ENCODE assay signal across 1 cellular context in genomic region chr5:140564196-140565023, GRCh38.
A peak's percentile ranks its signal among the peaks of the same experiment; 100 is the strongest.
TF ChIP-seq lines count a peak whose summit lies in the region.

Gene APBB3, minus strand, starts transcription at chr5:140564598. Its CDS starts 353 bp downstream, at chr5:140564245.
Gene SLC35A4, plus strand, starts transcription at chr5:140564828. Its CDS starts 2,342 bp downstream, at chr5:140567170.

TF ChIP-seq in K562, 482 proteins besides CTCF, POLR2A, EP300 and RAD21 (continued from another document and continues in another):
- TF ChIP-seq, protein P1, sequence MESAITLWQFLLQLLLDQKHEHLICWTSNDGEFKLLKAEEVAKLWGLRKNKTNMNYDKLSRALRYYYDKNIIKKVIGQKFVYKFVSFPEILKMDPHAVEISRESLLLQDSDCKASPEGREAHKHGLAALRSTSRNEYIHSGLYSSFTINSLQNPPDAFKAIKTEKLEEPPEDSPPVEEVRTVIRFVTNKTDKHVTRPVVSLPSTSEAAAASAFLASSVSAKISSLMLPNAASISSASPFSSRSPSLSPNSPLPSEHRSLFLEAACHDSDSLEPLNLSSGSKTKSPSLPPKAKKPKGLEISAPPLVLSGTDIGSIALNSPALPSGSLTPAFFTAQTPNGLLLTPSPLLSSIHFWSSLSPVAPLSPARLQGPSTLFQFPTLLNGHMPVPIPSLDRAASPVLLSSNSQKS (CRISPR knock-in tag; IDR thresholded peaks at IDR 0.05): no peak
- TF ChIP-seq NCOA6 (IDR thresholded peaks at IDR 0.05) (peak; percentile 88), PTBP1 (IDR thresholded peaks at IDR 0.05; ENCODE audit: low read depth, low read length) (no peak), XRCC3 (IDR thresholded peaks at IDR 0.05) (no peak), FOXK1 (CRISPR knock-in tag; IDR thresholded peaks at IDR 0.05; ENCODE audit: borderline replicate concordance) (no peak), IRF1 (CRISPR knock-in tag; IDR thresholded peaks at IDR 0.05; ENCODE audit: borderline replicate concordance) (no peak), FOS (IDR thresholded peaks at IDR 0.05; ENCODE audit: extremely low read depth, insufficient read length) (no peak), PPARD (CRISPR knock-in tag; IDR thresholded peaks at IDR 0.05) (no peak), HMG20B (CRISPR knock-in tag; IDR thresholded peaks at IDR 0.05) (no peak), ZC3H8 (IDR thresholded peaks at IDR 0.05) (no peak), SRF (CRISPR knock-in tag; IDR thresholded peaks at IDR 0.05) (peak in 1 of 2 experiments; percentile 90; a peak in 2 of 4 replicates), HNRNPH1 (optimal IDR thresholded peaks at IDR 0.05; ENCODE audit: low read depth, low read length) (no peak), ZNF57 (CRISPR knock-in tag; IDR thresholded peaks at IDR 0.05) (no peak), SRSF1 (IDR thresholded peaks at IDR 0.05; ENCODE audit: low read depth, low read length) (no peak), ZFP1 (CRISPR knock-in tag; IDR thresholded peaks at IDR 0.05) (no peak), ZNF584 (CRISPR knock-in tag; IDR thresholded peaks at IDR 0.05; ENCODE audit: low read depth) (no peak; the same call in 1 of the 2 replicates), HINFP (tag; conservative IDR thresholded peaks at IDR 0.05; ENCODE audit: low read depth) (no peak), PYGO2 (tag; IDR thresholded peaks at IDR 0.05) (no peak), RBM15 (IDR thresholded peaks at IDR 0.05; ENCODE audit: insufficient read depth, low read length) (no peak), MCM5 (IDR thresholded peaks at IDR 0.05; ENCODE audit: low read depth) (no peak), PHB2 (IDR thresholded peaks at IDR 0.05; ENCODE audit: low read depth) (no peak), EP400 (IDR thresholded peaks at IDR 0.05) (peak; percentile 98), ZNF780A (CRISPR knock-in tag; IDR thresholded peaks at IDR 0.05) (no peak), SMC3 (conservative IDR thresholded peaks at IDR 0.05; ENCODE audit: insufficient read depth, low read depth, low read length) (0 out of 2 replicates have a peak, but pooled peaks have one; percentile 17), NEUROD1 (IDR thresholded peaks at IDR 0.05; ENCODE audit: borderline replicate concordance, low read depth, low read length, partially characterized antibody) (peak; percentile 28), SP2 (IDR thresholded peaks at IDR 0.05; ENCODE audit: extremely low read depth, low read depth, low read length, poor library complexity, severe bottlenecking) (no peak), KAT8 (IDR thresholded peaks at IDR 0.05; ENCODE audit: low read depth) (no peak), SLC30A9 (CRISPR knock-in tag; IDR thresholded peaks at IDR 0.05) (no peak), E2F4 (CRISPR knock-in tag; IDR thresholded peaks at IDR 0.05; ENCODE audit: low read depth) (peak; percentile 61; the same call in 1 of the 2 replicates), MBD1 (CRISPR knock-in tag; IDR thresholded peaks at IDR 0.05) (no peak), ELF2 (CRISPR knock-in tag; IDR thresholded peaks at IDR 0.05) (no peak), ZKSCAN8 (CRISPR knock-in tag; IDR thresholded peaks at IDR 0.05) (no peak; the same call in 1 of the 2 replicates), TEAD4 (IDR thresholded peaks at IDR 0.05; ENCODE audit: low read length) (peak; percentile 41), TEAD4 (CRISPR knock-in tag; IDR thresholded peaks at IDR 0.05; ENCODE audit: borderline replicate concordance) (no peak), SMAD1 (IDR thresholded peaks at IDR 0.05; ENCODE audit: low read depth, low read length, partially characterized antibody) (no peak), HNRNPK (IDR thresholded peaks at IDR 0.05; ENCODE audit: low read depth, low read length, poor library complexity, severe bottlenecking) (peak; percentile 30), CBX2 (IDR thresholded peaks at IDR 0.05; ENCODE audit: insufficient read depth, low read length, poor library complexity, severe bottlenecking) (no peak), GATA2 (CRISPR knock-in tag; IDR thresholded peaks at IDR 0.05) (no peak), CBX1 (IDR thresholded peaks at IDR 0.05; ENCODE audit: low read depth) (peak; percentile 24; the same call in 1 of the 2 replicates), MED1 (CRISPR knock-in tag; IDR thresholded peaks at IDR 0.05; ENCODE audit: borderline replicate concordance) (no peak), HCFC1 (IDR thresholded peaks at IDR 0.05; ENCODE audit: low read depth, low read length) (peak; percentile 83), TAF9B (IDR thresholded peaks at IDR 0.05; ENCODE audit: partially characterized antibody) (peak; percentile 95), PTTG1 (tag; IDR thresholded peaks at IDR 0.05; ENCODE audit: low read depth) (no peak), ZNF253 (CRISPR knock-in tag; conservative IDR thresholded peaks at IDR 0.05) (no peak), FOXP1 (CRISPR knock-in tag; IDR thresholded peaks at IDR 0.05) (no peak), PCBP2 (IDR thresholded peaks at IDR 0.05; ENCODE audit: low read depth, low read length, poor library complexity, severe bottlenecking) (no peak), ZKSCAN1 (IDR thresholded peaks at IDR 0.05; ENCODE audit: low read depth, low read length) (0 out of 2 replicates have a peak, but pooled peaks have one; percentile 79), SREBF1 (IDR thresholded peaks at IDR 0.05; ENCODE audit: borderline replicate concordance, low read depth, low read length) (no peak), ZSCAN32 (CRISPR knock-in tag; IDR thresholded peaks at IDR 0.05) (no peak), NCOA4 (IDR thresholded peaks at IDR 0.05; ENCODE audit: partially characterized antibody) (no peak), SNIP1 (IDR thresholded peaks at IDR 0.05; ENCODE audit: low read depth) (no peak), PRMT5 (CRISPR knock-in tag; IDR thresholded peaks at IDR 0.05) (no peak), DNMT1 (IDR thresholded peaks at IDR 0.05) (no peak), PURB (CRISPR knock-in tag; IDR thresholded peaks at IDR 0.05; ENCODE audit: low read depth) (no peak), CCAR2 (IDR thresholded peaks at IDR 0.05; ENCODE audit: low read depth, low read length) (no peak), OTX1 (CRISPR knock-in tag; IDR thresholded peaks at IDR 0.05) (0 out of 2 replicates have a peak, but pooled peaks have one; percentile 26), EGR1 (conservative IDR thresholded peaks at IDR 0.05) (peak; percentile 75), GTF2E2 (tag; IDR thresholded peaks at IDR 0.05) (peak; percentile 78), PHTF2 (CRISPR knock-in tag; IDR thresholded peaks at IDR 0.05) (no peak)
- TF ChIP-seq, protein P2, sequence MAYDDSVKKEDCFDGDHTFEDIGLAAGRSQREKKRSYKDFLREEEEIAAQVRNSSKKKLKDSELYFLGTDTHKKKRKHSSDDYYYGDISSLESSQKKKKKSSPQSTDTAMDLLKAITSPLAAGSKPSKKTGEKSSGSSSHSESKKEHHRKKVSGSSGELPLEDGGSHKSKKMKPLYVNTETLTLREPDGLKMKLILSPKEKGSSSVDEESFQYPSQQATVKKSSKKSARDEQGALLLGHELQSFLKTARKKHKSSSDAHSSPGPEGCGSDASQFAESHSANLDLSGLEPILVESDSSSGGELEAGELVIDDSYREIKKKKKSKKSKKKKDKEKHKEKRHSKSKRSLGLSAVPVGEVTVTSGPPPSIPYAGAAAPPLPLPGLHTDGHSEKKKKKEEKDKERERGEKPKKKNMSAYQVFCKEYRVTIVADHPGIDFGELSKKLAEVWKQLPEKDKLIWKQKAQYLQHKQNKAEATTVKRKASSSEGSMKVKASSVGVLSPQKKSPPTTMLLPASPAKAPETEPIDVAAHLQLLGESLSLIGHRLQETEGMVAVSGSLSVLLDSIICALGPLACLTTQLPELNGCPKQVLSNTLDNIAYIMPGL (CRISPR knock-in tag; IDR thresholded peaks at IDR 0.05): no peak
- TF ChIP-seq, protein P3, sequence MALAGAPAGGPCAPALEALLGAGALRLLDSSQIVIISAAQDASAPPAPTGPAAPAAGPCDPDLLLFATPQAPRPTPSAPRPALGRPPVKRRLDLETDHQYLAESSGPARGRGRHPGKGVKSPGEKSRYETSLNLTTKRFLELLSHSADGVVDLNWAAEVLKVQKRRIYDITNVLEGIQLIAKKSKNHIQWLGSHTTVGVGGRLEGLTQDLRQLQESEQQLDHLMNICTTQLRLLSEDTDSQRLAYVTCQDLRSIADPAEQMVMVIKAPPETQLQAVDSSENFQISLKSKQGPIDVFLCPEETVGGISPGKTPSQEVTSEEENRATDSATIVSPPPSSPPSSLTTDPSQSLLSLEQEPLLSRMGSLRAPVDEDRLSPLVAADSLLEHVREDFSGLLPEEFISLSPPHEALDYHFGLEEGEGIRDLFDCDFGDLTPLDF (CRISPR knock-in tag; IDR thresholded peaks at IDR 0.05): no peak
- TF ChIP-seq, protein P4, sequence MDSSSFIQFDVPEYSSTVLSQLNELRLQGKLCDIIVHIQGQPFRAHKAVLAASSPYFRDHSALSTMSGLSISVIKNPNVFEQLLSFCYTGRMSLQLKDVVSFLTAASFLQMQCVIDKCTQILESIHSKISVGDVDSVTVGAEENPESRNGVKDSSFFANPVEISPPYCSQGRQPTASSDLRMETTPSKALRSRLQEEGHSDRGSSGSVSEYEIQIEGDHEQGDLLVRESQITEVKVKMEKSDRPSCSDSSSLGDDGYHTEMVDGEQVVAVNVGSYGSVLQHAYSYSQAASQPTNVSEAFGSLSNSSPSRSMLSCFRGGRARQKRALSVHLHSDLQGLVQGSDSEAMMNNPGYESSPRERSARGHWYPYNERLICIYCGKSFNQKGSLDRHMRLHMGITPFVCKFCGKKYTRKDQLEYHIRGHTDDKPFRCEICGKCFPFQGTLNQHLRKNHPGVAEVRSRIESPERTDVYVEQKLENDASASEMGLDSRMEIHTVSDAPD (CRISPR knock-in tag; IDR thresholded peaks at IDR 0.05): no peak
- TF ChIP-seq, protein P5, sequence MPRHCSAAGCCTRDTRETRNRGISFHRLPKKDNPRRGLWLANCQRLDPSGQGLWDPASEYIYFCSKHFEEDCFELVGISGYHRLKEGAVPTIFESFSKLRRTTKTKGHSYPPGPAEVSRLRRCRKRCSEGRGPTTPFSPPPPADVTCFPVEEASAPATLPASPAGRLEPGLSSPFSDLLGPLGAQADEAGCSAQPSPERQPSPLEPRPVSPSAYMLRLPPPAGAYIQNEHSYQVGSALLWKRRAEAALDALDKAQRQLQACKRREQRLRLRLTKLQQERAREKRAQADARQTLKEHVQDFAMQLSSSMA (CRISPR knock-in tag; IDR thresholded peaks at IDR 0.05): no peak
- TF ChIP-seq, protein P6, sequence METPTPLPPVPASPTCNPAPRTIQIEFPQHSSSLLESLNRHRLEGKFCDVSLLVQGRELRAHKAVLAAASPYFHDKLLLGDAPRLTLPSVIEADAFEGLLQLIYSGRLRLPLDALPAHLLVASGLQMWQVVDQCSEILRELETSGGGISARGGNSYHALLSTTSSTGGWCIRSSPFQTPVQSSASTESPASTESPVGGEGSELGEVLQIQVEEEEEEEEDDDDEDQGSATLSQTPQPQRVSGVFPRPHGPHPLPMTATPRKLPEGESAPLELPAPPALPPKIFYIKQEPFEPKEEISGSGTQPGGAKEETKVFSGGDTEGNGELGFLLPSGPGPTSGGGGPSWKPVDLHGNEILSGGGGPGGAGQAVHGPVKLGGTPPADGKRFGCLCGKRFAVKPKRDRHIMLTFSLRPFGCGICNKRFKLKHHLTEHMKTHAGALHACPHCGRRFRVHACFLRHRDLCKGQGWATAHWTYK (CRISPR knock-in tag; IDR thresholded peaks at IDR 0.05): no peak
- TF ChIP-seq, protein P7, sequence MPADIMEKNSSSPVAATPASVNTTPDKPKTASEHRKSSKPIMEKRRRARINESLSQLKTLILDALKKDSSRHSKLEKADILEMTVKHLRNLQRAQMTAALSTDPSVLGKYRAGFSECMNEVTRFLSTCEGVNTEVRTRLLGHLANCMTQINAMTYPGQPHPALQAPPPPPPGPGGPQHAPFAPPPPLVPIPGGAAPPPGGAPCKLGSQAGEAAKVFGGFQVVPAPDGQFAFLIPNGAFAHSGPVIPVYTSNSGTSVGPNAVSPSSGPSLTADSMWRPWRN (IDR thresholded peaks at IDR 0.05; ENCODE audit: low read depth): peak; percentile 11; the same call in 1 of the 2 replicates
